18 cellular contexts compared by ENCODE assay signal in genomic region chr15:62244762-62245161, GRCh38.
"Had no signal": no experiment of that assay in that cellular context is flagged by ENCODE, and none has a peak within 500 bp of the region (broad histone marks: within the 10 kb centered on the region; RNA-seq: fewer than 3 reads in every experiment).

No MANE protein-coding gene starts in this region.

- DNase-seq: activated CD4-positive, alpha-beta T cell treated with anti-CD3 and anti-CD28 coated beads, Interleukin-2, amount 50 U/mL, for 4 hours; activated CD4-positive, CD25-positive, alpha-beta regulatory T cell treated with anti-CD3 and anti-CD28 coated beads, Interleukin-2, amount 50 U/mL, for 72 hours; activated effector memory CD4-positive, alpha-beta T cell treated with anti-CD3 and anti-CD28 coated beads, Interleukin-2, amount 50 U/mL, for 16 hours; activated T-cell treated with anti-CD3 and anti-CD28 coated beads, Interleukin-2, amount 50 U/mL, for 48 hours; esophagus squamous epithelium; hippocampal formation; kidney; left lung; mammary epithelial cell; mucosa of descending colon; naive thymus-derived CD4-positive, alpha-beta T cell; ovary; stimulated activated CD4-positive, alpha-beta T cell treated with anti-CD3 and anti-CD28 coated beads, Interleukin-4, amount 100 ng/mL, for 24 hours; stimulated activated naive CD4-positive, alpha-beta T cell treated with Interleukin-2 at 50 U/mL for 16 hours; T-cell; T-helper 9 cell; upper lobe of left lung had no signal

- H3K27ac ChIP-seq: esophagus squamous epithelium, left lung, ovary, upper lobe of left lung had no signal

- H3K36me3 Mint-ChIP-seq: activated naive CD4-positive, alpha-beta T cell treated with anti-CD3 and anti-CD28 coated beads, Interleukin-2, amount 50 U/mL, for 24 hours; naive thymus-derived CD4-positive, alpha-beta T cell; T-cell had no signal

- H3K4me1 ChIP-seq: left lung, upper lobe of left lung had no signal

- H3K36me3 ChIP-seq: esophagus squamous epithelium, left lung, ovary, upper lobe of left lung had no signal

- H3K9me3 Mint-ChIP-seq: activated naive CD4-positive, alpha-beta T cell treated with anti-CD3 and anti-CD28 coated beads, Interleukin-2, amount 50 U/mL, for 24 hours; T-cell had no signal

- H3K27me3 ChIP-seq: esophagus squamous epithelium, left lung, ovary, upper lobe of left lung had no signal

- H3K9me3 ChIP-seq: esophagus squamous epithelium, left lung, mucosa of descending colon, ovary, upper lobe of left lung had no signal

- H3K4me1 Mint-ChIP-seq: activated naive CD4-positive, alpha-beta T cell treated with anti-CD3 and anti-CD28 coated beads, Interleukin-2, amount 50 U/mL, for 24 hours; T-cell had no signal

- H3K27ac Mint-ChIP-seq: activated naive CD4-positive, alpha-beta T cell treated with anti-CD3 and anti-CD28 coated beads, Interleukin-2, amount 50 U/mL, for 24 hours; naive thymus-derived CD4-positive, alpha-beta T cell; T-cell had no signal

- ATAC-seq: left lung; mucosa of descending colon; naive thymus-derived CD4-positive, alpha-beta T cell; T-cell had no signal

- H3K4me3 ChIP-seq: esophagus squamous epithelium, left lung, mucosa of descending colon, ovary, upper lobe of left lung had no signal

- H3K4me3 Mint-ChIP-seq: activated naive CD4-positive, alpha-beta T cell treated with anti-CD3 and anti-CD28 coated beads, Interleukin-2, amount 50 U/mL, for 24 hours; naive thymus-derived CD4-positive, alpha-beta T cell; T-cell had no signal
